ENCODE assay signal across 14 cellular contexts in the genomic region with DNA sequence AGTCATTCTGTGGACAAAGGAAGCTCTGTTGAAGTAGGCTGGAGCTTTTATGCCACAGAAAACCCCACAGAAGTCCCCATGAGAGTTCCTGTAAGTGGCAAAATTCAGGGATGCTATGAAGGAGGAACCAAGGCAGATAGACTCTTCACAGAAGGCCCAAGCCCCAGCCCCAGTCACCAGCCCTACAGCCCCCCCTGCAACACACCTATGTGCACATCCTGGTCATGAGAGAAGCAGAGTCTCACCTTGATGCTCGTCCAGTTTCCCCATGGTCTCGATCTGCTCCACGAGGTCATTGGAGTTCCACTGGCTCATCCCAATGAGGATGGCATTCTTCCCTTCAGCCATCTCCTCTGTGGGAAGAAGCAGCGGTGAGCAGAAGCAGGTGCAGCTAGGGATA.
"Had no signal": no experiment of that assay in that cellular context is flagged by ENCODE, and none has a peak within 500 bp of the region (broad histone marks: within the 10 kb centered on the region; RNA-seq: fewer than 3 reads in every experiment).

No MANE protein-coding gene starts in this region.

- H3K27me3 ChIP-seq: colonic mucosa, gastrocnemius medialis, stomach had no signal

- H3K27ac ChIP-seq: colonic mucosa, gastrocnemius medialis, skin epidermis, stomach, thoracic aorta had no signal

- ATAC-seq: gastrocnemius medialis, left lobe of liver, natural killer cell, sciatic nerve had no signal

- H3K9me3 ChIP-seq: colonic mucosa, gastrocnemius medialis, stomach, thoracic aorta had no signal

- H3K4me1 ChIP-seq: colonic mucosa, gastrocnemius medialis, stomach had no signal

- DNase-seq: colonic mucosa; effector CD4-positive, alpha-beta T cell; gastrocnemius medialis; natural killer cell; stimulated activated CD4-positive, alpha-beta T cell treated with anti-CD3 and anti-CD28 coated beads, Interleukin-2, amount 100 ng/mL, for 24 hours; stimulated activated CD4-positive, alpha-beta T cell treated with anti-CD3 and anti-CD28 coated beads, Interleukin-4, amount 100 ng/mL, for 4 hours; stimulated activated naive CD4-positive, alpha-beta T cell; stomach; substantia nigra had no signal

- H3K36me3 ChIP-seq: colonic mucosa, gastrocnemius medialis, thoracic aorta had no signal

- H3K4me3 ChIP-seq: colonic mucosa, gastrocnemius medialis, skin epidermis, stomach, thoracic aorta had no signal

- FAIRE-seq: urothelium cell line had no signal
